Comparison of ENCODE assay signal across 36 cellular contexts in the genomic region with DNA sequence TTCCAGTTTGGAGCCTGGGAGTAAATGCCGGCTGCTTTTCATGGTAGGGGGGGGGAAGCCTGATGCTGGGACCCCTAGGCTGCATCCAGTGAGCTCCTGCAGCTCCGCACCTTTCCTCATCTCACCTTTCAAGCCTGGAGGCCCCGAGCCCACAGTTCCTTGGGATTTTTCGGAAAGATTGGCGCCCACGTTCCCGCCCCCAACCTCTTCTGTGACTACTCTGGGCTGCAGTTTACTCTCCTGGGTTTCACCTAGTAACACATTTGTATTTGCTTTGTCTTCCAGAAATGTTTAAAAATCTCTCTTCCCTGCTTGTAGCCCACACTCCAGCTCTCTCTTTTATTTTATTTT.
"Had no signal": no experiment of that assay in that cellular context is flagged by ENCODE, and none has a peak within 500 bp of the region (broad histone marks: within the 10 kb centered on the region; RNA-seq: fewer than 3 reads in every experiment).

No MANE protein-coding gene starts in this region.

- H3K27ac Mint-ChIP-seq: activated CD4-positive, alpha-beta memory T cell treated with anti-CD3 and anti-CD28 coated beads, Interleukin-2, amount 10 ng/mL, durations not matched to agents 7 days and 5 days; activated CD4-positive, alpha-beta T cell treated with anti-CD3 and anti-CD28 coated beads for 36 hours; activated CD4-positive, alpha-beta T cell treated with anti-CD3 and anti-CD28 coated beads, Interleukin-2, amount 10 ng/mL, durations not matched to agents 7 days and 5 days; activated CD8-positive, alpha-beta memory T cell treated with anti-CD3 and anti-CD28 coated beads, Interleukin-2, amount 10 ng/mL, durations not matched to agents 7 days and 5 days; activated CD8-positive, alpha-beta T cell treated with anti-CD3 and anti-CD28 coated beads, Interleukin-2, amount 10 ng/mL, durations not matched to agents 7 days and 5 days; activated naive CD4-positive, alpha-beta T cell treated with anti-CD3 and anti-CD28 coated beads, Interleukin-2, amount 10 ng/mL, durations not matched to agents 7 days and 5 days; activated naive CD4-positive, alpha-beta T cell treated with anti-CD3 and anti-CD28 coated beads, Interleukin-2, amount 50 U/mL, for 72 hours; activated naive CD8-positive, alpha-beta T cell treated with anti-CD3 and anti-CD28 coated beads for 36 hours; activated T-cell treated with anti-CD3 and anti-CD28 coated beads, Interleukin-2, amount 50 U/mL, for 24 hours; activated T-helper 2 cell treated with anti-CD3 and anti-CD28 coated beads, Interferon-gamma antibody, Interleukin-2, Interleukin-4, amounts not matched to agents 10 μg/mL and 5 μg/mL and 100 μg/mL, durations not matched to agents 14 hours and 24 hours and 36 hours; T-helper 1 cell treated with Interleukin-12 subunit alpha and Interleukin-12 subunit beta and Interleukin-4 antibody, amounts not matched to agents 30 μg/mL and 1 μg/mL, for 36 hours; T-helper 2 cell treated with Interferon-gamma antibody and Interleukin-4, amounts not matched to agents 5 μg/mL and 100 μg/mL, for 36 hours; WTC11 had no signal

- H3K36me3 ChIP-seq: ascending aorta, brain microvascular endothelial cell, breast epithelium, WERI-Rb-1 had no signal

- H3K4me3 Mint-ChIP-seq: activated CD4-positive, alpha-beta memory T cell treated with anti-CD3 and anti-CD28 coated beads, Interleukin-2, amount 10 ng/mL, durations not matched to agents 7 days and 5 days; activated CD4-positive, alpha-beta T cell treated with anti-CD3 and anti-CD28 coated beads for 36 hours; activated CD4-positive, alpha-beta T cell treated with anti-CD3 and anti-CD28 coated beads, Interleukin-2, amount 10 ng/mL, durations not matched to agents 7 days and 5 days; activated CD8-positive, alpha-beta memory T cell treated with anti-CD3 and anti-CD28 coated beads, Interleukin-2, amount 10 ng/mL, durations not matched to agents 7 days and 5 days; activated CD8-positive, alpha-beta T cell treated with anti-CD3 and anti-CD28 coated beads, Interleukin-2, amount 10 ng/mL, durations not matched to agents 7 days and 5 days; activated naive CD4-positive, alpha-beta T cell treated with anti-CD3 and anti-CD28 coated beads, Interleukin-2, amount 10 ng/mL, durations not matched to agents 7 days and 5 days; activated naive CD8-positive, alpha-beta T cell treated with anti-CD3 and anti-CD28 coated beads for 36 hours; activated T-cell treated with anti-CD3 and anti-CD28 coated beads, Interleukin-2, amount 50 U/mL, for 24 hours; T-helper 1 cell treated with Interleukin-12 subunit alpha and Interleukin-12 subunit beta and Interleukin-4 antibody, amounts not matched to agents 30 μg/mL and 1 μg/mL, for 36 hours; T-helper 2 cell treated with Interferon-gamma antibody and Interleukin-4, amounts not matched to agents 5 μg/mL and 100 μg/mL, for 36 hours; WTC11 had no signal

- FAIRE-seq: TTC549 had no signal

- H3K9me3 Mint-ChIP-seq: activated CD4-positive, alpha-beta memory T cell treated with anti-CD3 and anti-CD28 coated beads, Interleukin-2, amount 10 ng/mL, durations not matched to agents 7 days and 5 days; activated CD4-positive, alpha-beta T cell treated with anti-CD3 and anti-CD28 coated beads, Interleukin-2, amount 10 ng/mL, durations not matched to agents 7 days and 5 days; activated naive CD4-positive, alpha-beta T cell treated with anti-CD3 and anti-CD28 coated beads, Interleukin-2, amount 10 ng/mL, durations not matched to agents 7 days and 5 days; activated naive CD4-positive, alpha-beta T cell treated with anti-CD3 and anti-CD28 coated beads, Interleukin-2, amount 50 U/mL, for 72 hours; activated naive CD8-positive, alpha-beta T cell treated with anti-CD3 and anti-CD28 coated beads for 36 hours; activated T-cell treated with anti-CD3 and anti-CD28 coated beads, Interleukin-2, amount 50 U/mL, for 24 hours; activated T-helper 2 cell treated with anti-CD3 and anti-CD28 coated beads, Interferon-gamma antibody, Interleukin-2, Interleukin-4, amounts not matched to agents 10 μg/mL and 5 μg/mL and 100 μg/mL, durations not matched to agents 14 hours and 24 hours and 36 hours; T-helper 1 cell treated with Interleukin-12 subunit alpha and Interleukin-12 subunit beta and Interleukin-4 antibody, amounts not matched to agents 30 μg/mL and 1 μg/mL, for 36 hours; T-helper 2 cell treated with Interferon-gamma antibody and Interleukin-4, amounts not matched to agents 5 μg/mL and 100 μg/mL, for 36 hours had no signal

- H3K36me3 Mint-ChIP-seq: activated CD8-positive, alpha-beta memory T cell treated with anti-CD3 and anti-CD28 coated beads, Interleukin-2, amount 10 ng/mL, durations not matched to agents 7 days and 5 days; activated naive CD4-positive, alpha-beta T cell treated with anti-CD3 and anti-CD28 coated beads, Interleukin-2, amount 10 ng/mL, durations not matched to agents 7 days and 5 days; activated naive CD4-positive, alpha-beta T cell treated with anti-CD3 and anti-CD28 coated beads, Interleukin-2, amount 50 U/mL, for 72 hours; WTC11 had no signal

- H3K9me3 ChIP-seq: ascending aorta, body of pancreas, breast epithelium had no signal

- H3K4me1 Mint-ChIP-seq: activated CD4-positive, alpha-beta T cell treated with anti-CD3 and anti-CD28 coated beads for 36 hours; activated CD4-positive, alpha-beta T cell treated with anti-CD3 and anti-CD28 coated beads, Interleukin-2, amount 10 ng/mL, durations not matched to agents 7 days and 5 days; activated naive CD4-positive, alpha-beta T cell treated with anti-CD3 and anti-CD28 coated beads, Interleukin-2, amount 10 ng/mL, durations not matched to agents 7 days and 5 days; activated naive CD8-positive, alpha-beta T cell treated with anti-CD3 and anti-CD28 coated beads for 36 hours had no signal

- H3K27ac ChIP-seq: ascending aorta, brain microvascular endothelial cell, WERI-Rb-1 had no signal

- H3K4me1 ChIP-seq: ascending aorta, breast epithelium had no signal

- DNase-seq: activated CD4-positive, alpha-beta memory T cell treated with anti-CD3 and anti-CD28 coated beads, Interleukin-2, amount 10 ng/mL, durations not matched to agents 7 days and 5 days; activated CD4-positive, alpha-beta T cell treated with anti-CD3 and anti-CD28 coated beads for 1 hour; activated CD4-positive, alpha-beta T cell treated with anti-CD3 and anti-CD28 coated beads for 36 hours; activated CD4-positive, alpha-beta T cell treated with anti-CD3 and anti-CD28 coated beads for 48 hours; activated CD4-positive, alpha-beta T cell treated with anti-CD3 and anti-CD28 coated beads, Interleukin-2, amount 10 ng/mL, durations not matched to agents 7 days and 5 days; activated CD4-positive, alpha-beta T cell treated with anti-CD3 and anti-CD28 coated beads, Interleukin-2, amount 50 U/mL, for 48 hours; activated CD4-positive, CD25-positive, alpha-beta regulatory T cell; activated CD8-positive, alpha-beta memory T cell treated with anti-CD3 and anti-CD28 coated beads for 24 hours; activated CD8-positive, alpha-beta memory T cell treated with anti-CD3 and anti-CD28 coated beads, Interleukin-2, amount 10 ng/mL, durations not matched to agents 7 days and 5 days; activated CD8-positive, alpha-beta memory T cell treated with anti-CD3 and anti-CD28 coated beads, Interleukin-2, amount 50 U/mL, for 48 hours; activated CD8-positive, alpha-beta T cell treated with anti-CD3 and anti-CD28 coated beads, Interleukin-2, amount 10 ng/mL, durations not matched to agents 7 days and 5 days; activated effector memory CD4-positive, alpha-beta T cell treated with Interleukin-2 at 50 U/mL for 16 hours; activated gamma-delta T cell; activated naive CD4-positive, alpha-beta T cell treated with anti-CD3 and anti-CD28 coated beads, Interleukin-2, amount 10 ng/mL, durations not matched to agents 7 days and 5 days; activated naive CD4-positive, alpha-beta T cell treated with Interleukin-2 at 50 U/mL for 16 hours; activated naive CD8-positive, alpha-beta T cell treated with anti-CD3 and anti-CD28 coated beads for 36 hours; activated T-cell treated with anti-CD3 and anti-CD28 coated beads, Interleukin-2, amount 50 U/mL, for 24 hours; activated T-cell treated with anti-CD3 and anti-CD28 coated beads, Interleukin-2, amount 50 U/mL, for 48 hours; amygdala; anterior cingulate cortex; brain microvascular endothelial cell; central memory CD4-positive, alpha-beta T cell; T-helper 1 cell; T-helper 2 cell; T-helper 9 cell; WERI-Rb-1 had no signal

- H3K27me3 ChIP-seq: ascending aorta, body of pancreas, brain microvascular endothelial cell, breast epithelium had no signal

- ATAC-seq: activated CD4-positive, alpha-beta T cell treated with anti-CD3 and anti-CD28 coated beads for 36 hours; activated CD4-positive, CD25-positive, alpha-beta regulatory T cell treated with anti-CD3 and anti-CD28 coated beads, Interleukin-2, amount 50 U/mL, for 24 hours; activated CD8-positive, alpha-beta memory T cell treated with anti-CD3 and anti-CD28 coated beads, Interleukin-2, amount 10 ng/mL, durations not matched to agents 7 days and 5 days; activated CD8-positive, alpha-beta T cell treated with anti-CD3 and anti-CD28 coated beads, Interleukin-2, amount 10 ng/mL, durations not matched to agents 7 days and 5 days; activated naive CD4-positive, alpha-beta T cell treated with anti-CD3 and anti-CD28 coated beads, Interleukin-2, amount 50 U/mL, for 72 hours; body of pancreas had no signal

- H3K4me3 ChIP-seq: ascending aorta, body of pancreas, breast epithelium had no signal
